11 cellular contexts compared by ENCODE assay signal in the genomic region with DNA sequence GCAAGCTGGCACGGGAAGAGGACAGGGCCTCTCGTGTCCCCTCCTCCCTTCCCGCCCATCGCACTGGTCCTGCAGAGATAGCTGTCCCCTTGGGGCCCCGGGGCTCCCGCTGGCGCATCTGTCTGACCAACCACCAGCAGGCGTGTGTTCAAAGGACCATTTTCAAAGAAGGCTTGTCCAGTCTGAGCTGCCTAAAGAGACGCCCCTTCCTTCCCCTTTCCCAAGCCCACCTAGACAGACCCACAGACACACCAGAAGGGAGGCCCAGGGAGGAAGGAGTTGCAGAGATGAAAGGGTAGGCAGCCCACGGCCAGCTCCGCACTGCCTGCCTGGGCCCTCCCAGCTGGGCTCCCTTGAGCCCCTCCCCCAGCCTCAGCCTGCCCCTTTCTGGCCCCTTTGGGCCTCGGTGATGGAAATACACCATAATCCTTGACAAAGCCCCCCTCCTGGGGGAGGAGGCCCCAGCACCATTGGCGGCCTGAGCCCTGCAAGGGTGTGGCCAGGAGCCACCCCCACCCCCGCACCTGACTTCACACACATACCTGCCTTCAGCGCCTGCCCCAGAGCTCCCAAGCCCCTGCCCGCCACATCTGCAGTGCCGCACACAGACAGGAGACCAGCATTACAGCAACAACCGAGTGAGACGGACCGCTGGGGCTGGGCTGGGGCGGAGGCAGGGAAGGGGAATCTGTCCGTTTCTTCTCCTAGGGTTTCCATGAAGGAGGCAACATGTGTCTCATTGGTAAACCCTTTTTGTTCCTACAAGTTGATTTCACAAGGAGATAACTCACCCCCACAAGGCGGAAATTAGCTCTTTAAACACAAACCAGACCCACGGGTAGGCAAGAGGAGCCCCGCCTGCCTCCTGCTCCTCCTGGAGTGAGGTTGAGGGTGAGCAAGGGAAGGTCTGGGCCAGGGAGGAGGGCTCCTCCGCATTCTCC. TPM values are rescaled to one million over a fixed set of nuclear protein-coding genes. Genes with fewer than 3 reads are reported as not detected.
DNase-seq lines count a peak whose midpoint lies in the region; ATAC-seq and TF ChIP-seq lines count a peak whose summit lies in the region.
"Had no signal": no experiment of that assay in that cellular context is flagged by ENCODE, and none has a peak within 500 bp of the region (broad histone marks: within the 10 kb centered on the region; RNA-seq: fewer than 3 reads in every experiment).

TSS of gene STRA6 (minus strand) at position 327 of the 941 bp plus-strand sequence. CDS start 520 bp downstream, outside the sequence.

- H3K4me3 ChIP-seq in PC-9 (peak within 1 kb of the TSS; percentile 73), fibroblast of the aortic adventitia (ENCODE audit: low read depth, low read length) (no peak within 1 kb of the TSS)
- H3K4me3 ChIP-seq: transverse colon had no signal

- H3K27me3 Mint-ChIP-seq in activated CD8-positive, alpha-beta T cell treated with anti-CD3 and anti-CD28 coated beads for 36 hours, result peaks cover 2% of the 10 kb centered on the region
- H3K27me3 Mint-ChIP-seq in activated CD8-positive, alpha-beta T cell treated with anti-CD3 and anti-CD28 coated beads, Interleukin-2, amount 10 ng/mL, durations not matched to agents 7 days and 5 days (ENCODE audit: low read depth), result peaks cover 5% of the 10 kb centered on the region
- peaks cover 14% of the 10 kb centered on the region for H3K27me3 Mint-ChIP-seq in stimulated activated naive CD8-positive, alpha-beta T cell treated with anti-CD3 and anti-CD28 coated beads, Interleukin-15, amount 100 ng/mL, for 72 hours
- H3K27me3 Mint-ChIP-seq in CD14-positive monocyte (ENCODE audit: low read depth in 3 of 3), result peaks cover 3 to 9% (median 4%) of the 10 kb centered on the region in 3 donors

- H3K36me3 Mint-ChIP-seq in activated CD8-positive, alpha-beta T cell treated with anti-CD3 and anti-CD28 coated beads for 36 hours (ENCODE audit: low read depth), result no peaks in the 10 kb centered on the region
- H3K36me3 Mint-ChIP-seq in activated CD8-positive, alpha-beta T cell treated with anti-CD3 and anti-CD28 coated beads, Interleukin-2, amount 10 ng/mL, durations not matched to agents 7 days and 5 days (ENCODE audit: low read depth), result no peaks in the 10 kb centered on the region
- no peaks in the 10 kb centered on the region for H3K36me3 Mint-ChIP-seq in CD14-positive monocyte

- H3K4me3 Mint-ChIP-seq in activated CD8-positive, alpha-beta T cell treated with anti-CD3 and anti-CD28 coated beads for 36 hours, result no peak within 1 kb of the TSS
- H3K4me3 Mint-ChIP-seq in activated CD8-positive, alpha-beta T cell treated with anti-CD3 and anti-CD28 coated beads, Interleukin-2, amount 10 ng/mL, durations not matched to agents 7 days and 5 days, result no peak within 1 kb of the TSS
- no peak within 1 kb of the TSS for H3K4me3 Mint-ChIP-seq in stimulated activated naive CD8-positive, alpha-beta T cell treated with anti-CD3 and anti-CD28 coated beads, Interleukin-15, amount 100 ng/mL, for 72 hours
- no peak within 1 kb of the TSS for H3K4me3 Mint-ChIP-seq in CD14-positive monocyte

- H3K27me3 ChIP-seq in PC-9 (ENCODE audit: insufficient read depth, low read depth), result no peaks in the 10 kb centered on the region
- H3K27me3 ChIP-seq: transverse colon had no signal

- DNase-seq in activated CD8-positive, alpha-beta T cell treated with anti-CD3 and anti-CD28 coated beads for 36 hours, result peak; percentile 42
- no peak for DNase-seq in activated CD8-positive, alpha-beta T cell treated with anti-CD3 and anti-CD28 coated beads, Interleukin-2, amount 10 ng/mL, durations not matched to agents 7 days and 5 days
- peak; percentile 86 to 91 for DNase-seq in PC-9
- DNase-seq in fibroblast of the aortic adventitia (ENCODE audit: low read depth), result peak; percentile 44
- no peak for DNase-seq in stimulated activated naive CD8-positive, alpha-beta T cell treated with anti-CD3 and anti-CD28 coated beads, Interleukin-15, amount 100 ng/mL, for 72 hours
- no peak for DNase-seq in CD14-positive monocyte (ENCODE audit: low spot score)
- no peak for DNase-seq in activated CD8-positive, alpha-beta memory T cell treated with anti-CD3 and anti-CD28 coated beads for 24 hours
- DNase-seq: activated CD4-positive, alpha-beta T cell treated with anti-CD3 and anti-CD28 coated beads, Interleukin-2, amount 50 U/mL, for 4 hours; NCI-H1048; transverse colon had no signal

- H3K79me2 ChIP-seq in PC-9 (ENCODE audit: low read depth), result peaks cover 63% of the 10 kb centered on the region

- peaks cover 56% of the 10 kb centered on the region for H3F3A ChIP-seq in PC-9 (ENCODE audit: insufficient read depth, low read depth)

- peak within 1 kb of the TSS; percentile 95 for H3K27ac ChIP-seq in PC-9
- H3K27ac ChIP-seq: transverse colon had no signal

- ATAC-seq in activated CD8-positive, alpha-beta T cell treated with anti-CD3 and anti-CD28 coated beads for 36 hours, result peak; percentile 67
- ATAC-seq in activated CD8-positive, alpha-beta T cell treated with anti-CD3 and anti-CD28 coated beads, Interleukin-2, amount 10 ng/mL, durations not matched to agents 7 days and 5 days, result no peak
- ATAC-seq in stimulated activated naive CD8-positive, alpha-beta T cell treated with anti-CD3 and anti-CD28 coated beads, Interleukin-15, amount 100 ng/mL, for 72 hours, result peak; percentile 55
- no peak for ATAC-seq in GM21423 (IDR thresholded peaks at IDR 0.05; ENCODE audit: unreplicated experiment)

- H3K27ac Mint-ChIP-seq in activated CD8-positive, alpha-beta T cell treated with anti-CD3 and anti-CD28 coated beads for 36 hours, result no peak within 1 kb of the TSS
- H3K27ac Mint-ChIP-seq in activated CD8-positive, alpha-beta T cell treated with anti-CD3 and anti-CD28 coated beads, Interleukin-2, amount 10 ng/mL, durations not matched to agents 7 days and 5 days, result no peak within 1 kb of the TSS
- peak within 1 kb of the TSS; percentile 55 to 85 for H3K27ac Mint-ChIP-seq in stimulated activated naive CD8-positive, alpha-beta T cell treated with anti-CD3 and anti-CD28 coated beads, Interleukin-15, amount 100 ng/mL, for 72 hours
- peak within 1 kb of the TSS in 1 of 7 donors; percentile 83 for H3K27ac Mint-ChIP-seq in CD14-positive monocyte

- peak within 1 kb of the TSS; percentile 96 for H3K4me2 ChIP-seq in PC-9

- H3K4me1 Mint-ChIP-seq in activated CD8-positive, alpha-beta T cell treated with anti-CD3 and anti-CD28 coated beads for 36 hours (ENCODE audit: low read depth), result peaks cover 4% of the 10 kb centered on the region
- H3K4me1 Mint-ChIP-seq in activated CD8-positive, alpha-beta T cell treated with anti-CD3 and anti-CD28 coated beads, Interleukin-2, amount 10 ng/mL, durations not matched to agents 7 days and 5 days (ENCODE audit: low read depth), result peaks cover 9% of the 10 kb centered on the region
- peaks cover 33% of the 10 kb centered on the region for H3K4me1 Mint-ChIP-seq in stimulated activated naive CD8-positive, alpha-beta T cell treated with anti-CD3 and anti-CD28 coated beads, Interleukin-15, amount 100 ng/mL, for 72 hours
- H3K4me1 Mint-ChIP-seq in CD14-positive monocyte, result peaks cover 1% of the 10 kb centered on the region

- peaks cover 79% of the 10 kb centered on the region for H3K4me1 ChIP-seq in PC-9 (replicated peaks; ENCODE audit: insufficient read depth)

- no peak for TF ChIP-seq CTCF in activated CD8-positive, alpha-beta T cell treated with anti-CD3 and anti-CD28 coated beads for 36 hours (IDR thresholded peaks at IDR 0.05)
- peak; percentile 39; the same call in 1 of the 2 replicates for TF ChIP-seq CTCF in PC-9 (conservative IDR thresholded peaks at IDR 0.05)
- TF ChIP-seq CTCF in fibroblast of the aortic adventitia (IDR thresholded peaks at IDR 0.05; ENCODE audit: insufficient read depth, low read length), result no peak
- no peak for TF ChIP-seq CTCF in CD14-positive monocyte (IDR thresholded peaks at IDR 0.05)

- POLR2A ChIA-PET in activated CD8-positive, alpha-beta T cell treated with anti-CD3 and anti-CD28 coated beads for 36 hours (lab: Charles Lee), result interaction anchor here (0.7 kb wide), 1 partner anchor 247 kb away, joined by 4 read pairs; no protein-coding TSS in a partner anchor
- POLR2A ChIA-PET in activated CD8-positive, alpha-beta T cell treated with anti-CD3 and anti-CD28 coated beads, Interleukin-2, amount 10 ng/mL, durations not matched to agents 7 days and 5 days (lab: Charles Lee), result no interaction called here
- POLR2A ChIA-PET in PC-9 (lab: Charles Lee; ENCODE audit: unreplicated experiment), result interaction anchor here (0.6 to 1.1 kb wide), 5 partner anchors 13 to 37 kb away, joined by 3 to 6 read pairs (median 5); no protein-coding TSS in a partner anchor

- intact Hi-C loops in activated CD8-positive, alpha-beta T cell treated with anti-CD3 and anti-CD28 coated beads for 36 hours (cut with micrococcal nuclease), result no loop called here
- intact Hi-C loops in PC-9 (cut with micrococcal nuclease; ENCODE audit: unreplicated experiment) (loop anchor here (2.0 to 10.0 kb wide), 3 partner anchors 76 to 218 kb away; no protein-coding TSS in a partner anchor), CD14-positive monocyte (cut with micrococcal nuclease) (no loop called here)

- no peaks in the 10 kb centered on the region for H3K9me3 Mint-ChIP-seq in activated CD8-positive, alpha-beta T cell treated with anti-CD3 and anti-CD28 coated beads for 36 hours
- H3K9me3 Mint-ChIP-seq in activated CD8-positive, alpha-beta T cell treated with anti-CD3 and anti-CD28 coated beads, Interleukin-2, amount 10 ng/mL, durations not matched to agents 7 days and 5 days (ENCODE audit: insufficient read depth), result no peaks in the 10 kb centered on the region
- no peaks in the 10 kb centered on the region for H3K9me3 Mint-ChIP-seq in stimulated activated naive CD8-positive, alpha-beta T cell treated with anti-CD3 and anti-CD28 coated beads, Interleukin-15, amount 100 ng/mL, for 72 hours
- H3K9me3 Mint-ChIP-seq in CD14-positive monocyte, result no peaks in the 10 kb centered on the region

- CTCF ChIA-PET in activated CD8-positive, alpha-beta T cell treated with anti-CD3 and anti-CD28 coated beads for 36 hours (lab: Charles Lee), result interaction anchor here (1.0 to 1.2 kb wide), 2 partner anchors 19 to 75 kb away, joined by 3 read pairs; no protein-coding TSS in a partner anchor
- CTCF ChIA-PET in activated CD8-positive, alpha-beta T cell treated with anti-CD3 and anti-CD28 coated beads, Interleukin-2, amount 10 ng/mL, durations not matched to agents 7 days and 5 days (lab: Charles Lee), result no interaction called here
- CTCF ChIA-PET in PC-9 (lab: Charles Lee), result interaction anchor here (0.6 to 0.9 kb wide), 5 partner anchors 12 to 105 kb away, joined by 3 to 12 read pairs (median 4); no protein-coding TSS in a partner anchor

- H4K20me1 ChIP-seq in PC-9 (ENCODE audit: insufficient read depth), result no peaks in the 10 kb centered on the region

- 0 out of 2 replicates have a peak, but pooled peaks cover 11% of the 10 kb centered on the region for H3K36me3 ChIP-seq in PC-9 (ENCODE audit: low read depth)
- H3K36me3 ChIP-seq: transverse colon had no signal

- no peaks in the 10 kb centered on the region for H3K9me3 ChIP-seq in PC-9 (ENCODE audit: insufficient read depth, low read depth)
- H3K9me3 ChIP-seq: transverse colon had no signal

- H2AFZ ChIP-seq in PC-9, result 0 out of 2 replicates have a peak within 1 kb of the TSS, but pooled peaks have one; percentile 9

- no peaks in the 10 kb centered on the region for H3K9me2 ChIP-seq in PC-9 (ENCODE audit: insufficient read depth)

- BruUV-seq in PC-9 (replicated peaks; lab: Mats Ljungman, UMichigan), result TSS peak; percentile 83

RNA-seq across cellular contexts. Expression of gene STRA6, which starts in this region (rescaled TPM):
- under 1 TPM; 0.51 to 0.72 TPM for total RNA-seq in activated CD8-positive, alpha-beta T cell treated with anti-CD3 and anti-CD28 coated beads for 36 hours
- total RNA-seq in activated CD8-positive, alpha-beta T cell treated with anti-CD3 and anti-CD28 coated beads, Interleukin-2, amount 10 ng/mL, durations not matched to agents 7 days and 5 days, result not detected
- total RNA-seq in PC-9 (2021), result 64.9 and 83.6 TPM in 2 replicates
- total RNA-seq in fibroblast of the aortic adventitia (ENCODE audit: low replicate concordance), result 0.18 and 0.25 TPM in 2 replicates
- polyA plus RNA-seq in CD14-positive monocyte, result not detected
- total RNA-seq: transverse colon had no signal

Comparison
In these comparisons a context has a peak if more than half of its experiments do, and no peak if none do; other contexts are left out.
1. RNA of gene STRA6 (total RNA-seq): 64.9 to 83.6 TPM in PC-9; 0.51 to 0.72 TPM in activated CD8-positive, alpha-beta T cell treated with anti-CD3 and anti-CD28 coated beads for 36 hours, 0.18 to 0.25 TPM in fibroblast of the aortic adventitia and not detected in activated CD8-positive, alpha-beta T cell treated with anti-CD3 and anti-CD28 coated beads, Interleukin-2, amount 10 ng/mL, durations not matched to agents 7 days and 5 days; every median in the first group is over 10 times any median in the second.
2. Peak in DNase-seq and ATAC-seq in activated CD8-positive, alpha-beta T cell treated with anti-CD3 and anti-CD28 coated beads for 36 hours; RNA of the gene not detected or under 1 TPM.
3. Peak in DNase-seq in fibroblast of the aortic adventitia; RNA of the gene not detected or under 1 TPM.
4. DNase-seq: peak in PC-9 (2 of 2); none in activated CD8-positive, alpha-beta T cell treated with anti-CD3 and anti-CD28 coated beads, Interleukin-2, amount 10 ng/mL, durations not matched to agents 7 days and 5 days (single experiment), stimulated activated naive CD8-positive, alpha-beta T cell treated with anti-CD3 and anti-CD28 coated beads, Interleukin-15, amount 100 ng/mL, for 72 hours (0 of 2), CD14-positive monocyte (single experiment) and activated CD8-positive, alpha-beta memory T cell treated with anti-CD3 and anti-CD28 coated beads for 24 hours (single experiment).
5. H3K27ac Mint-ChIP-seq: peak in stimulated activated naive CD8-positive, alpha-beta T cell treated with anti-CD3 and anti-CD28 coated beads, Interleukin-15, amount 100 ng/mL, for 72 hours (2 of 2); none in activated CD8-positive, alpha-beta T cell treated with anti-CD3 and anti-CD28 coated beads for 36 hours (single experiment) and activated CD8-positive, alpha-beta T cell treated with anti-CD3 and anti-CD28 coated beads, Interleukin-2, amount 10 ng/mL, durations not matched to agents 7 days and 5 days (single experiment).